In the genomic region with DNA sequence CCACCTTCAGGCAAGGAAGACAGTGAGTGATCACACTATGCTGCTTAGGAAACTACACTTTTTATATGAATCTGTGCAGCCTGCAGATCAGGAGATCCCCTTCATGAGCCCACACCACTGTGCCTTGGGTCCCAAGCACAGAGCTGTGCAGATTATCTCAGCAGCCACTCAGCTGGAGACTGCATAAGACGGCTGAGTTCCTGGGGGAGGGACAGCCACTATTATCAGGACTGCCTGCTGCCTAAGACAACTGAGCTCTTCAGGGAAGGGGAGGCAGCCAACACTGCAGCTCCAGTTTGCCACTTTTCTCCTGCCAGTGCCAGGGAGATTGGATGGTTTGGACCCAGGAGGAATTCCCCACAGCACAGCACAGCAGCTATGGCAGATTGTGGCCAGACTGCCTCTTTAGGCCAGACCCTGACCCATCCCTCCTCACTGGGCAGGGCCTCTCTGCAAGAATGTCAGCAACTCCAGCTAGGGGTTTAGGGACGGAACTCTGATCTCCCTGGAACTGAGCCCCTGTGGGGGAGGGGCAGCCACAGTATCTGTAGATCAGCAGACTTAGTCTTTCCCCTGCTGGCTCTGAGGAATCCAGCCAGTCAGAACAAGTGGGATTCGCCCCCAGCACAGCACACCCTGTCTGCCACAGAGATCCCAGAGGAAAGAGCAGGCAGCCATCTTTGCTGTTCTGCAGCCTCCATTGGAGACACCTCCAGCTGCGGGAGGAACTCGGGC, we compare ENCODE assay signal across 16 cellular contexts.
"Had no signal": no experiment of that assay in that cellular context is flagged by ENCODE, and none has a peak within 500 bp of the region (broad histone marks: within the 10 kb centered on the region; RNA-seq: fewer than 3 reads in every experiment).

No MANE protein-coding gene starts in this region.

- H3K36me3 ChIP-seq: upper lobe of right lung had no signal

- H3K36me3 Mint-ChIP-seq: activated naive CD4-positive, alpha-beta T cell treated with anti-CD3 and anti-CD28 coated beads, Interleukin-2, amount 10 ng/mL, durations not matched to agents 7 days and 5 days had no signal

- H3K4me1 ChIP-seq: upper lobe of right lung had no signal

- DNase-seq: activated CD4-positive, alpha-beta T cell treated with anti-CD3 and anti-CD28 coated beads, Interleukin-2, amount 50 U/mL, for 1 hour; activated CD4-positive, CD25-positive, alpha-beta regulatory T cell; activated naive CD4-positive, alpha-beta T cell treated with anti-CD3 and anti-CD28 coated beads, Interleukin-2, amount 10 ng/mL, durations not matched to agents 7 days and 5 days; activated T-cell treated with anti-CD3 and anti-CD28 coated beads for 4 hours; cortex of kidney; effector memory CD8-positive, alpha-beta T cell; hypothalamus; left colon; mammary epithelial cell; stimulated activated CD4-positive, alpha-beta T cell treated with anti-CD3 and anti-CD28 coated beads, Interleukin-4, amount 100 ng/mL, for 1 hour; stimulated activated CD8-positive, alpha-beta memory T cell treated with anti-CD3 and anti-CD28 coated beads, Interleukin-4, amount 100 ng/mL, for 48 hours; stimulated activated naive CD8-positive, alpha-beta T cell treated with anti-CD3 and anti-CD28 coated beads, Interleukin-15, Interleukin-2, amounts not matched to agents 100 U/mL and 50 U/mL, for 24 hours; upper lobe of right lung had no signal

- H3K27ac ChIP-seq: upper lobe of right lung had no signal

- H3K4me3 ChIP-seq: upper lobe of right lung had no signal

- ATAC-seq: activated T-helper 17 cell treated with anti-CD3 and anti-CD28 coated beads, Interleukin-2, amount 50 U/mL, for 72 hours; effector memory CD8-positive, alpha-beta T cell; left colon; natural killer cell treated with Interleukin-12 subunit alpha and Interleukin-12 subunit beta and Interleukin-15 and Interleukin-18, amount 100 ng/mL, for 72 hours; stimulated activated naive CD8-positive, alpha-beta T cell treated with anti-CD3 and anti-CD28 coated beads, Interleukin-15, Interleukin-2, amounts not matched to agents 100 U/mL and 50 U/mL, for 24 hours; upper lobe of right lung had no signal

- H3K4me1 Mint-ChIP-seq: activated naive CD4-positive, alpha-beta T cell treated with anti-CD3 and anti-CD28 coated beads, Interleukin-2, amount 10 ng/mL, durations not matched to agents 7 days and 5 days; activated T-helper 17 cell treated with anti-CD3 and anti-CD28 coated beads, Interleukin-2, amount 50 U/mL, for 72 hours; central memory CD8-positive, alpha-beta T cell had no signal

- H3K27ac Mint-ChIP-seq: activated naive CD4-positive, alpha-beta T cell treated with anti-CD3 and anti-CD28 coated beads, Interleukin-2, amount 10 ng/mL, durations not matched to agents 7 days and 5 days; activated T-helper 17 cell treated with anti-CD3 and anti-CD28 coated beads, Interleukin-2, amount 50 U/mL, for 72 hours; effector memory CD8-positive, alpha-beta T cell; natural killer cell treated with Interleukin-12 subunit alpha and Interleukin-12 subunit beta and Interleukin-15 and Interleukin-18, amount 100 ng/mL, for 72 hours had no signal

- H3K9me3 Mint-ChIP-seq: activated naive CD4-positive, alpha-beta T cell treated with anti-CD3 and anti-CD28 coated beads, Interleukin-2, amount 10 ng/mL, durations not matched to agents 7 days and 5 days; activated T-helper 17 cell treated with anti-CD3 and anti-CD28 coated beads, Interleukin-2, amount 50 U/mL, for 72 hours had no signal

- H3K9me3 ChIP-seq: upper lobe of right lung had no signal

- H3K4me3 Mint-ChIP-seq: activated naive CD4-positive, alpha-beta T cell treated with anti-CD3 and anti-CD28 coated beads, Interleukin-2, amount 10 ng/mL, durations not matched to agents 7 days and 5 days; activated T-helper 17 cell treated with anti-CD3 and anti-CD28 coated beads, Interleukin-2, amount 50 U/mL, for 72 hours; central memory CD8-positive, alpha-beta T cell; effector memory CD8-positive, alpha-beta T cell; natural killer cell treated with Interleukin-12 subunit alpha and Interleukin-12 subunit beta and Interleukin-15 and Interleukin-18, amount 100 ng/mL, for 72 hours had no signal

- H3K27me3 Mint-ChIP-seq: activated naive CD4-positive, alpha-beta T cell treated with anti-CD3 and anti-CD28 coated beads, Interleukin-2, amount 10 ng/mL, durations not matched to agents 7 days and 5 days had no signal
